Comparison of ENCODE assay signal across 9 cellular contexts in the genomic region with DNA sequence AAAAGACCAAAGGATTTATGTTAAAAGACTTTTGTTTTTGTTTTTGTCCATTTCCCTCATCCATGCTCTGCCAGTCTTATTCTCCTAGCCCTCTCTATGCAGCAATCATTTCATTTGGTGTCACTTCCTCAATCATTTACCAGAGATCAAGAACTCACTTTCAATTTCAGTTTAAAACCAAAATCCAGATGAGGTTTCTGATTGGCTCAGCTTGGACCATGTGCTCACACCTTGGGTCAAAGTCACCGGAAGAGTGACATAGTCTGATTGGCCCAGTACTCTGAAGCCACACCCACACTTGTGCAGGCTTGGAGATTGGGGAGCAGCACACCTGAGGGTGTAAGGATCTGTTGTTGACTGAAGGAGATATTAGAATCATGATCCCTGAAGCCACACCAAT.
DNase-seq lines count a peak whose midpoint lies in the region; ATAC-seq and TF ChIP-seq lines count a peak whose summit lies in the region.
"Had no signal": no experiment of that assay in that cellular context is flagged by ENCODE, and none has a peak within 500 bp of the region (broad histone marks: within the 10 kb centered on the region; RNA-seq: fewer than 3 reads in every experiment).

No MANE protein-coding gene starts in this region.

- H3K36me3 Mint-ChIP-seq in activated CD4-positive, alpha-beta T cell treated with anti-CD3 and anti-CD28 coated beads for 36 hours (ENCODE audit: low read depth), result no peaks in the 10 kb centered on the region
- no peaks in the 10 kb centered on the region for H3K36me3 Mint-ChIP-seq in HFFc6 (ENCODE audit: low read depth)

- CTCF ChIA-PET in activated CD4-positive, alpha-beta T cell treated with anti-CD3 and anti-CD28 coated beads for 36 hours (lab: Charles Lee), result no interaction called here

- POLR2A ChIA-PET in activated CD4-positive, alpha-beta T cell treated with anti-CD3 and anti-CD28 coated beads for 36 hours (lab: Charles Lee), result no interaction called here

- peak; percentile 41 for DNase-seq in activated CD4-positive, alpha-beta T cell treated with anti-CD3 and anti-CD28 coated beads for 36 hours
- no peak for DNase-seq in activated CD4-positive, alpha-beta T cell treated with anti-CD3 and anti-CD28 coated beads, Interleukin-2, amount 50 U/mL, for 4 hours
- DNase-seq in NOMO-1 treated with DMSO at 0.1 percent for 48 hours (lab: John Stamatoyannopoulos, UW; ENCODE audit: unreplicated experiment) (peak; percentile 87), left cardiac atrium (no peak), DMS79 (lab: John Stamatoyannopoulos, UW) (no peak), HFFc6 (no peak), NCI-H1105 (lab: John Stamatoyannopoulos, UW) (no peak)

- peak; percentile 70 for ATAC-seq in activated CD4-positive, alpha-beta T cell treated with anti-CD3 and anti-CD28 coated beads for 36 hours
- ATAC-seq in HG02678 (IDR thresholded peaks at IDR 0.05; ENCODE audit: unreplicated experiment) (peak; percentile 78), left cardiac atrium (peak; percentile 38 to 71)

- H3K9me3 Mint-ChIP-seq in activated CD4-positive, alpha-beta T cell treated with anti-CD3 and anti-CD28 coated beads for 36 hours (ENCODE audit: low read depth), result no peaks in the 10 kb centered on the region
- no peaks in the 10 kb centered on the region; the same call in 1 of the 2 replicates for H3K9me3 Mint-ChIP-seq in HFFc6
- H3K9me3 Mint-ChIP-seq: T-helper 1 cell treated with Interleukin-12 subunit alpha and Interleukin-12 subunit beta and Interleukin-4 antibody, amounts not matched to agents 30 μg/mL and 1 μg/mL, for 36 hours had no signal

- peaks cover 2% of the 10 kb centered on the region for H3K4me1 Mint-ChIP-seq in activated CD4-positive, alpha-beta T cell treated with anti-CD3 and anti-CD28 coated beads for 36 hours
- peaks cover 6% of the 10 kb centered on the region; the same call in 1 of the 2 replicates for H3K4me1 Mint-ChIP-seq in HFFc6 (ENCODE audit: low read depth)

- intact Hi-C loops in activated CD4-positive, alpha-beta T cell treated with anti-CD3 and anti-CD28 coated beads for 36 hours (cut with DNase I, micrococcal nuclease), result loop anchor here (2.0 to 10.0 kb wide), 2 partner anchors 101 to 139 kb away; no protein-coding TSS in a partner anchor
- intact Hi-C loops in left cardiac atrium (cut with DNase I), result loop anchor here (5.0 to 10.0 kb wide), 2 partner anchors 142 to 1581 kb away; partner anchors contain the start of gene BRINP1 (in 1 of the 2)

- H3K27me3 Mint-ChIP-seq in activated CD4-positive, alpha-beta T cell treated with anti-CD3 and anti-CD28 coated beads for 36 hours, result peaks cover 4% of the 10 kb centered on the region
- H3K27me3 Mint-ChIP-seq in HFFc6 (ENCODE audit: insufficient read depth), result no peaks in the 10 kb centered on the region

- no peak for TF ChIP-seq CTCF in HFFc6 (IDR thresholded peaks at IDR 0.05)

- no peak overlapping the region for H3K4me3 Mint-ChIP-seq in activated CD4-positive, alpha-beta T cell treated with anti-CD3 and anti-CD28 coated beads for 36 hours
- H3K4me3 Mint-ChIP-seq in HFFc6, result no peak overlapping the region
- H3K4me3 Mint-ChIP-seq: T-helper 1 cell treated with Interleukin-12 subunit alpha and Interleukin-12 subunit beta and Interleukin-4 antibody, amounts not matched to agents 30 μg/mL and 1 μg/mL, for 36 hours had no signal

- H3K27ac Mint-ChIP-seq in activated CD4-positive, alpha-beta T cell treated with anti-CD3 and anti-CD28 coated beads for 36 hours, result no peak overlapping the region
- H3K27ac Mint-ChIP-seq in HFFc6, result no peak overlapping the region
- H3K27ac Mint-ChIP-seq: T-helper 1 cell treated with Interleukin-12 subunit alpha and Interleukin-12 subunit beta and Interleukin-4 antibody, amounts not matched to agents 30 μg/mL and 1 μg/mL, for 36 hours had no signal

Comparison
In these comparisons a context has a peak if more than half of its experiments do, and no peak if none do; other contexts are left out.
1. DNase-seq: peak in activated CD4-positive, alpha-beta T cell treated with anti-CD3 and anti-CD28 coated beads for 36 hours (single experiment) and NOMO-1 treated with DMSO at 0.1 percent for 48 hours (single experiment); none in activated CD4-positive, alpha-beta T cell treated with anti-CD3 and anti-CD28 coated beads, Interleukin-2, amount 50 U/mL, for 4 hours (0 of 2), left cardiac atrium (single experiment), DMS79 (single experiment), HFFc6 (single experiment) and NCI-H1105 (single experiment).
2. Peak in every context shown above with its lines, with median percentiles within 50 percentile points of each other: ATAC-seq.